ENCODE assay signal across 14 cellular contexts in the genomic region with DNA sequence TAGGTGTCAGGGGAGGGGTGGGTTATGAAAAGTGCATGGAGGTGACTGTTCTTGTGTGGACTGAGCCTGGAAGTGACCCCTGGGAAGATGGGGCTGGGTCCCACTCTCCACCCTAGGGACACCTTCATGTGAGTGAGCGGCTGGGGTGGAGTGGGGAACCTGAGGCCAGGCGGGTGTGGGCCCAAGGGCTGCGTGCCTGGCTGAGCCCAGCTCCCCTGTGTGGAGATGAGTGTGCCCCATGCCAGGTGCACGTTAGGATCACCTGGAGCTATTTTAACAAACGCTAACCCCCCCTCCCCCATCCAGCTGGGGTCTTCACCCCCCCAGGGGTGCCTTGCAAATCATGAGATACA. TPM values are rescaled to one million over a fixed set of nuclear protein-coding genes. Genes with fewer than 3 reads are reported as not detected.
"Had no signal": no experiment of that assay in that cellular context is flagged by ENCODE, and none has a peak within 500 bp of the region (broad histone marks: within the 10 kb centered on the region; RNA-seq: fewer than 3 reads in every experiment).

No MANE protein-coding gene starts in this region.

- H3K27me3 ChIP-seq: adrenal gland, gastrocnemius medialis, thyroid gland had no signal

- H3K4me1 ChIP-seq: adrenal gland, breast epithelium, gastrocnemius medialis, thyroid gland had no signal

- ATAC-seq: gastrocnemius medialis had no signal

- H3K27ac ChIP-seq: adrenal gland, breast epithelium, gastrocnemius medialis, lower lobe of right lung, thyroid gland had no signal

- H3K9me3 ChIP-seq: adrenal gland, breast epithelium, gastrocnemius medialis, lower lobe of right lung, thyroid gland had no signal

- H3K27me3 Mint-ChIP-seq: natural killer cell treated with Interleukin-12 subunit alpha and Interleukin-12 subunit beta and Interleukin-15 and Interleukin-18, amount 100 ng/mL, for 72 hours had no signal

- FAIRE-seq: astrocyte, urothelium cell line had no signal

- H3K4me3 ChIP-seq: adrenal gland, breast epithelium, gastrocnemius medialis, lower lobe of right lung, thyroid gland had no signal

- DNase-seq: activated CD4-positive, alpha-beta T cell treated with anti-CD3 and anti-CD28 coated beads, Interleukin-2, amount 50 U/mL, for 1 hour; activated CD4-positive, CD25-positive, alpha-beta regulatory T cell treated with anti-CD3 and anti-CD28 coated beads, Interleukin-2, amount 50 U/mL, for 72 hours; effector CD4-positive, alpha-beta T cell; gastrocnemius medialis; lower lobe of right lung; stimulated activated CD4-positive, alpha-beta T cell treated with anti-CD3 and anti-CD28 coated beads, Interleukin-12 subunit alpha, Interleukin-12 subunit beta, amount 100 ng/mL, for 4 hours had no signal

- H3K36me3 ChIP-seq: adrenal gland, breast epithelium, lower lobe of right lung, thyroid gland had no signal

- H3K4me3 Mint-ChIP-seq: activated T-helper 1 cell treated with anti-CD3 and anti-CD28 coated beads, Interleukin-12 subunit alpha, Interleukin-12 subunit beta, Interleukin-2, Interleukin-4 antibody, amounts not matched to agents 30 ng/mL and 10 ng/mL and 1 ng/mL, durations not matched to agents 14 hours and 24 hours and 36 hours had no signal

RNA-seq across cellular contexts. Expression of gene ZAP70, which starts 26.5 kb away (rescaled TPM):
- total RNA-seq: renal cortical epithelial cell had no signal
